1 cellular context compared by ENCODE assay signal in genomic region chr18:73340135-73340934, GRCh38.
TF ChIP-seq lines count a peak whose summit lies in the region.

No MANE protein-coding gene starts in this region.

TF ChIP-seq in WTC11, 78 proteins besides CTCF, POLR2A, EP300 and RAD21 (continued from another document):
- TF ChIP-seq SMAD4 (CRISPR knock-in tag; IDR thresholded peaks at IDR 0.05), result no peak
- no peak for TF ChIP-seq TEAD4 (CRISPR knock-in tag; IDR thresholded peaks at IDR 0.05)
- no peak for TF ChIP-seq ZNF671 (CRISPR knock-in tag; IDR thresholded peaks at IDR 0.05)
- TF ChIP-seq, protein P1, sequence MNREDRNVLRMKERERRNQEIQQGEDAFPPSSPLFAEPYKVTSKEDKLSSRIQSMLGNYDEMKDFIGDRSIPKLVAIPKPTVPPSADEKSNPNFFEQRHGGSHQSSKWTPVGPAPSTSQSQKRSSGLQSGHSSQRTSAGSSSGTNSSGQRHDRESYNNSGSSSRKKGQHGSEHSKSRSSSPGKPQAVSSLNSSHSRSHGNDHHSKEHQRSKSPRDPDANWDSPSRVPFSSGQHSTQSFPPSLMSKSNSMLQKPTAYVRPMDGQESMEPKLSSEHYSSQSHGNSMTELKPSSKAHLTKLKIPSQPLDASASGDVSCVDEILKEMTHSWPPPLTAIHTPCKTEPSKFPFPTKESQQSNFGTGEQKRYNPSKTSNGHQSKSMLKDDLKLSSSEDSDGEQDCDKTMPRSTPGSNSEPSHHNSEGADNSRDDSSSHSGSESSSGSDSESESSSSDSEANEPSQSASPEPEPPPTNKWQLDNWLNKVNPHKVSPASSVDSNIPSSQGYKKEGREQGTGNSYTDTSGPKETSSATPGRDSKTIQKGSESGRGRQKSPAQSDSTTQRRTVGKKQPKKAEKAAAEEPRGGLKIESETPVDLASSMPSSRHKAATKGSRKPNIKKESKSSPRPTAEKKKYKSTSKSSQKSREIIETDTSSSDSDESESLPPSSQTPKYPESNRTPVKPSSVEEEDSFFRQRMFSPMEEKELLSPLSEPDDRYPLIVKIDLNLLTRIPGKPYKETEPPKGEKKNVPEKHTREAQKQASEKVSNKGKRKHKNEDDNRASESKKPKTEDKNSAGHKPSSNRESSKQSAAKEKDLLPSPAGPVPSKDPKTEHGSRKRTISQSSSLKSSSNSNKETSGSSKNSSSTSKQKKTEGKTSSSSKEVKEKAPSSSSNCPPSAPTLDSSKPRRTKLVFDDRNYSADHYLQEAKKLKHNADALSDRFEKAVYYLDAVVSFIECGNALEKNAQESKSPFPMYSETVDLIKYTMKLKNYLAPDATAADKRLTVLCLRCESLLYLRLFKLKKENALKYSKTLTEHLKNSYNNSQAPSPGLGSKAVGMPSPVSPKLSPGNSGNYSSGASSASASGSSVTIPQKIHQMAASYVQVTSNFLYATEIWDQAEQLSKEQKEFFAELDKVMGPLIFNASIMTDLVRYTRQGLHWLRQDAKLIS (CRISPR knock-in tag; IDR thresholded peaks at IDR 0.05; ENCODE audit: borderline replicate concordance), result no peak
- no peak for TF ChIP-seq CREB1 (CRISPR knock-in tag; IDR thresholded peaks at IDR 0.05)
- TF ChIP-seq ZNF416 (CRISPR knock-in tag; IDR thresholded peaks at IDR 0.05), result no peak
- TF ChIP-seq, protein P2, sequence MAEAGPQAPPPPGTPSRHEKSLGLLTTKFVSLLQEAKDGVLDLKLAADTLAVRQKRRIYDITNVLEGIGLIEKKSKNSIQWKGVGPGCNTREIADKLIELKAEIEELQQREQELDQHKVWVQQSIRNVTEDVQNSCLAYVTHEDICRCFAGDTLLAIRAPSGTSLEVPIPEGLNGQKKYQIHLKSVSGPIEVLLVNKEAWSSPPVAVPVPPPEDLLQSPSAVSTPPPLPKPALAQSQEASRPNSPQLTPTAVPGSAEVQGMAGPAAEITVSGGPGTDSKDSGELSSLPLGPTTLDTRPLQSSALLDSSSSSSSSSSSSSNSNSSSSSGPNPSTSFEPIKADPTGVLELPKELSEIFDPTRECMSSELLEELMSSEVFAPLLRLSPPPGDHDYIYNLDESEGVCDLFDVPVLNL (CRISPR knock-in tag; IDR thresholded peaks at IDR 0.05; ENCODE audit: borderline replicate concordance, low read depth), result no peak
- TF ChIP-seq SP1 (CRISPR knock-in tag; conservative IDR thresholded peaks at IDR 0.05), result no peak
- TF ChIP-seq ATF3 (CRISPR knock-in tag; conservative IDR thresholded peaks at IDR 0.05), result no peak
- no peak for TF ChIP-seq SOX15 (CRISPR knock-in tag; IDR thresholded peaks at IDR 0.05)
- no peak for TF ChIP-seq NR1H2 (CRISPR knock-in tag; IDR thresholded peaks at IDR 0.05)
